8 cellular contexts compared by ENCODE assay signal in genomic region chr5:59536875-59537274, GRCh38.
"Had no signal": no experiment of that assay in that cellular context is flagged by ENCODE, and none has a peak within 500 bp of the region (broad histone marks: within the 10 kb centered on the region; RNA-seq: fewer than 3 reads in every experiment).

No MANE protein-coding gene starts in this region.

- ATAC-seq: GM23338, K562 had no signal

- H3K4me3 ChIP-seq: GM23338, K562 had no signal

- DNase-seq: H9, HCEC 1CT, IMR-90 had no signal

- FAIRE-seq: H1, H54, HTR-8/SVneo, K562 had no signal

- H3K4me2 ChIP-seq: GM23338 had no signal
